20 cellular contexts compared by ENCODE assay signal in the genomic region with DNA sequence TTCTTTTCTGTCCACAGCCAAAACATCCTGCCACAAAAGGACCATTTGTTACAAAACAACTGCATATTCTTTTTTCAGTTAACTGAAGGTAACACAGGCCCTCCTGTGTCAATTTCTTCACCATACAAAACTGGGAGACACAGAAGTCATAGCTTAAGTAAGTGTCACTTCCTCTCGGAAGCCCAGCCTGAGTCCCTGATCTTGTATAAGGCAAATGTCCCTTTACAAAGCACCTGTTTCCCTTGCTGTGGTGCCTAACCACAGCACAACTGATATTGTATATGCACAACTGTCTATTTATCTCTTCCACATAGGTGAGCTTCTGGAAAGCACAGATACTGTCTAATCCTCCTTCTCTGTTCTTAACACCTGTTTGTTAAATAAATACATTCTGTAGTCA.
"Had no signal": no experiment of that assay in that cellular context is flagged by ENCODE, and none has a peak within 500 bp of the region (broad histone marks: within the 10 kb centered on the region; RNA-seq: fewer than 3 reads in every experiment).

No MANE protein-coding gene starts in this region.

- H3K36me3 ChIP-seq: esophagus muscularis mucosa, heart right ventricle, left lung had no signal

- H3K27me3 ChIP-seq: dorsolateral prefrontal cortex, esophagus muscularis mucosa, foreskin keratinocyte, heart right ventricle, left lung had no signal

- H3K4me3 ChIP-seq: coronary artery, dorsolateral prefrontal cortex, esophagus muscularis mucosa, heart right ventricle, left lung, lung had no signal

- H3K4me1 ChIP-seq: esophagus muscularis mucosa, left lung had no signal

- H3K27ac ChIP-seq: coronary artery, dorsolateral prefrontal cortex, esophagus muscularis mucosa, foreskin keratinocyte, heart right ventricle, left lung had no signal

- ATAC-seq: foreskin keratinocyte; heart right ventricle; left cardiac atrium; left lung; left ventricle myocardium superior; naive thymus-derived CD4-positive, alpha-beta T cell had no signal

- DNase-seq: dermis blood vessel endothelial cell; dorsolateral prefrontal cortex; effector CD4-positive, alpha-beta T cell; effector memory CD4-positive, alpha-beta T cell; foreskin keratinocyte; glutamatergic neuron; head of caudate nucleus; heart right ventricle; hippocampal formation; left cardiac atrium; left lung; left ventricle myocardium superior; mammary epithelial cell; mesendoderm; midbrain; naive thymus-derived CD4-positive, alpha-beta T cell had no signal

- H3K27ac Mint-ChIP-seq: memory B cell; naive thymus-derived CD4-positive, alpha-beta T cell had no signal

- H3K4me1 Mint-ChIP-seq: memory B cell had no signal

- H3K4me3 Mint-ChIP-seq: memory B cell; naive thymus-derived CD4-positive, alpha-beta T cell had no signal

- H3K27me3 Mint-ChIP-seq: memory B cell; naive thymus-derived CD4-positive, alpha-beta T cell had no signal
